Comparison of ENCODE assay signal across 8 cellular contexts in genomic region chr12:124898200-124898950, GRCh38. TPM values are rescaled to one million over a fixed set of nuclear protein-coding genes. Genes with fewer than 3 reads are reported as not detected.
DNase-seq lines count a peak whose midpoint lies in the region; ATAC-seq and TF ChIP-seq lines count a peak whose summit lies in the region.

No MANE protein-coding gene starts in this region.

- no peak overlapping the region for H3K14ac ChIP-seq in IMR-90 (replicated peaks; ENCODE audit: low read depth, low read length)

- POLR2A ChIA-PET in IMR-90 (lab: Charles Lee; ENCODE audit: unreplicated experiment), result no interaction called here

- WGBS in IMR-90 (ENCODE audit: extremely low coverage in 2 of 2, insufficient read length in 1 of 2), 2 experiments, result 24% methylated on average over 6 of the region's 18 CpGs; no CpG with 5 or more reads in 1 of the 2 experiments

- no peak overlapping the region for H3K18ac ChIP-seq in IMR-90 (ENCODE audit: low read depth, low read length)

- H2AK9ac ChIP-seq in IMR-90 (replicated peaks; ENCODE audit: low read depth, low read length, poor library complexity), result no peak overlapping the region

- H3K4me3 ChIP-seq in IMR-90 (ENCODE audit: insufficient read depth, low read depth, low read length) (no peak overlapping the region), left ventricle myocardium inferior (no peak overlapping the region)

- no peaks in the 10 kb centered on the region for H3K9me3 Mint-ChIP-seq in activated naive CD4-positive, alpha-beta T cell treated with anti-CD3 and anti-CD28 coated beads, Interleukin-2, amount 50 U/mL, for 24 hours

- H4K8ac ChIP-seq in IMR-90 (ENCODE audit: low read depth in 2 of 2, low read length in 2 of 2), result peak overlapping the region in 1 of 2 experiments; percentile 23; a peak in 1 of 4 replicates

- no peak overlapping the region for H4K5ac ChIP-seq in IMR-90 (ENCODE audit: low read depth, low read length)

- H3K27me3 ChIP-seq in IMR-90 (ENCODE audit: control insufficient read depth, insufficient read depth, low read length), result no peaks in the 10 kb centered on the region
- H3K27me3 ChIP-seq in left ventricle myocardium inferior (ENCODE audit: low read depth), result no peaks in the 10 kb centered on the region

- H2AK5ac ChIP-seq in IMR-90 (ENCODE audit: low read depth, low read length), result peak overlapping the region; percentile 5

- peak overlapping the region; percentile 9 for H2AFZ ChIP-seq in IMR-90 (replicated peaks; ENCODE audit: low read length, poor library complexity)

- CTCF ChIA-PET in IMR-90 (lab: Yijun Ruan, JAX), result interaction anchor here (2.5 kb wide), 1 partner anchor 8 kb away, joined by 8 read pairs; no protein-coding TSS in a partner anchor

- H3K4me2 ChIP-seq in IMR-90 (ENCODE audit: low read depth, low read length), result no peak overlapping the region

- H3K4me3 Mint-ChIP-seq in activated naive CD4-positive, alpha-beta T cell treated with anti-CD3 and anti-CD28 coated beads, Interleukin-2, amount 50 U/mL, for 24 hours, result peak overlapping the region; percentile 54

- peaks cover 10% of the 10 kb centered on the region for H3K9me1 ChIP-seq in IMR-90 (ENCODE audit: insufficient read depth, low read length)

- H2BK20ac ChIP-seq in IMR-90 (ENCODE audit: low read depth, low read length), result no peak overlapping the region

- H2BK15ac ChIP-seq in IMR-90 (ENCODE audit: low read depth, low read length), result no peak overlapping the region

- TF ChIP-seq RAD21 in IMR-90 (IDR thresholded peaks at IDR 0.05; ENCODE audit: low read length), result peak; percentile 37

- H3K36me3 Mint-ChIP-seq in activated naive CD4-positive, alpha-beta T cell treated with anti-CD3 and anti-CD28 coated beads, Interleukin-2, amount 50 U/mL, for 24 hours, result no peaks in the 10 kb centered on the region

- no peaks in the 10 kb centered on the region for H3K27me3 Mint-ChIP-seq in activated naive CD4-positive, alpha-beta T cell treated with anti-CD3 and anti-CD28 coated beads, Interleukin-2, amount 50 U/mL, for 24 hours

- no peaks in the 10 kb centered on the region for H3K36me3 ChIP-seq in IMR-90 (ENCODE audit: control insufficient read depth, insufficient read depth, low read length)
- H3K36me3 ChIP-seq in left ventricle myocardium inferior, result no peaks in the 10 kb centered on the region

- H3K4me1 ChIP-seq in IMR-90 (ENCODE audit: control insufficient read depth, insufficient read depth, low read length), result peaks cover 15% of the 10 kb centered on the region
- peaks cover 13% of the 10 kb centered on the region for H3K4me1 ChIP-seq in left ventricle myocardium inferior

- H4K91ac ChIP-seq in IMR-90 (ENCODE audit: insufficient read depth, low read depth, low read length), result 0 out of 2 replicates have a peak overlapping the region, but pooled peaks have one; percentile 4

- no peak overlapping the region for H3K23ac ChIP-seq in IMR-90 (ENCODE audit: low read depth, low read length)

- 0 out of 4 replicates have a peak, but pooled peaks cover 0 to 3% of the 10 kb centered on the region in 2 experiments for H3K79me1 ChIP-seq in IMR-90 (ENCODE audit: low read depth in 1 of 2, low read length in 2 of 2)

- intact Hi-C loops in IMR-90 (cut with micrococcal nuclease), result loop anchor here (5.0 kb wide), 1 partner anchor 111 kb away; no protein-coding TSS in a partner anchor
- intact Hi-C loops in left ventricle myocardium inferior (cut with micrococcal nuclease), result no loop called here

- no peak overlapping the region for H3K4ac ChIP-seq in IMR-90 (ENCODE audit: low read depth, low read length)

- no TSS peak for BruUV-seq in IMR-90 (replicated peaks; lab: Mats Ljungman, UMichigan)

- H2BK5ac ChIP-seq in IMR-90 (ENCODE audit: low read depth, low read length, poor library complexity, severe bottlenecking), result no peak overlapping the region

- H3K27ac ChIP-seq in IMR-90 (ENCODE audit: insufficient read depth, low read length), result no peak overlapping the region
- no peak overlapping the region for H3K27ac ChIP-seq in left ventricle myocardium inferior (replicated peaks)

- dilution Hi-C loops in IMR-90 (cut with HindIII; ENCODE audit: low sequenced_read_pairs, unreplicated experiment), result no loop called here

- H3K9ac ChIP-seq in IMR-90 (ENCODE audit: low read depth, low read length), result no peak overlapping the region

- no peak overlapping the region for H3K56ac ChIP-seq in IMR-90 (ENCODE audit: extremely low read depth, insufficient read depth, low read length)

- H3K27ac Mint-ChIP-seq in activated naive CD4-positive, alpha-beta T cell treated with anti-CD3 and anti-CD28 coated beads, Interleukin-2, amount 50 U/mL, for 24 hours, result no peak overlapping the region

- DNase-seq in NCI-H146 (lab: John Stamatoyannopoulos, UW) (peak; percentile 37), NCI-H146 treated with DMSO at 0.1 percent for 48 hours (lab: John Stamatoyannopoulos, UW; ENCODE audit: unreplicated experiment) (no peak), IMR-90 (no peak), SKM-1 (lab: John Stamatoyannopoulos, UW; ENCODE audit: unreplicated experiment) (peak; percentile 6), left ventricle myocardium inferior (no peak)
- peak; percentile 49 for DNase-seq in stimulated activated CD4-positive, alpha-beta T cell treated with anti-CD3 and anti-CD28 coated beads, Interleukin-12 subunit alpha, Interleukin-12 subunit beta, amount 100 ng/mL, for 4 hours

- ATAC-seq in IMR-90 (ENCODE audit: low read depth), result 0 out of 2 replicates have a peak, but pooled peaks have one; percentile 10
- ATAC-seq in HG03378 (IDR thresholded peaks at IDR 0.05; ENCODE audit: unreplicated experiment), result no peak

- peaks cover 13% of the 10 kb centered on the region for H3K4me1 Mint-ChIP-seq in activated naive CD4-positive, alpha-beta T cell treated with anti-CD3 and anti-CD28 coated beads, Interleukin-2, amount 50 U/mL, for 24 hours

- no peaks in the 10 kb centered on the region for H4K20me1 ChIP-seq in IMR-90 (ENCODE audit: insufficient read depth, low read length)

- H3K9me3 ChIP-seq in IMR-90 (ENCODE audit: control insufficient read depth, insufficient read depth, low read length) (no peaks in the 10 kb centered on the region), left ventricle myocardium inferior (replicated peaks) (no peaks in the 10 kb centered on the region)

- H2BK120ac ChIP-seq in IMR-90 (ENCODE audit: low read depth, low read length), result 0 out of 2 replicates have a peak overlapping the region, but pooled peaks have one; percentile 9

- no peak for TF ChIP-seq POLR2A in IMR-90 (IDR thresholded peaks at IDR 0.05; ENCODE audit: low read depth, low read length)

- in situ Hi-C loops in IMR-90 (cut with MboI; ENCODE audit: low sequenced_read_pairs), result no loop called here

- TF ChIP-seq CTCF in IMR-90 (conservative IDR thresholded peaks at IDR 0.05; ENCODE audit: low read depth, low read length) (peak; percentile 48), left ventricle myocardium inferior (IDR thresholded peaks at IDR 0.05; ENCODE audit: borderline replicate concordance) (peak; percentile 65)

TF ChIP-seq in IMR-90, 13 proteins besides CTCF, POLR2A, EP300 and RAD21:
- TF ChIP-seq CEBPB (IDR thresholded peaks at IDR 0.05; ENCODE audit: low read depth, low read length) (no peak), SMC3 (IDR thresholded peaks at IDR 0.05; ENCODE audit: low read depth, low read length) (peak; percentile 35)

RNA-seq across cellular contexts. Expression of gene UBC, which starts 16.1 kb away (rescaled TPM):
- total RNA-seq in IMR-90 (2012; rRNA removed) (2,742 and 4,320 TPM in 2 replicates), left ventricle myocardium inferior (1,154 TPM)
- 2,042 and 2,259 TPM in 2 replicates for polyA plus RNA-seq in IMR-90 (2012; rRNA removed)
- polyA plus RNA-seq in IMR-90 (2012; cell fraction: cytosol; rRNA removed), result 1,014 and 1,274 TPM in 2 replicates
- 915 and 1,106 TPM in 2 replicates for polyA plus RNA-seq in IMR-90 (2012; cell fraction: nucleus; rRNA removed; ENCODE audit: low replicate concordance)

RNA-seq across cellular contexts. Expression of gene SCARB1, which starts 34.7 kb away (rescaled TPM):
- total RNA-seq in IMR-90 (2012; rRNA removed) (3.0 and 3.6 TPM in 2 replicates), left ventricle myocardium inferior (11.1 TPM)
- 24.8 and 27.0 TPM in 2 replicates for polyA plus RNA-seq in IMR-90 (2012; rRNA removed)
- polyA plus RNA-seq in IMR-90 (2012; cell fraction: cytosol; rRNA removed), result 20.5 and 47.8 TPM in 2 replicates
- polyA plus RNA-seq in IMR-90 (2012; cell fraction: nucleus; rRNA removed; ENCODE audit: low replicate concordance), result 36.2 and 109 TPM in 2 replicates

Comparison
In these comparisons a context has a peak if more than half of its experiments do, and no peak if none do; other contexts are left out.
1. DNase-seq: peak in NCI-H146 (single experiment), SKM-1 (single experiment) and stimulated activated CD4-positive, alpha-beta T cell treated with anti-CD3 and anti-CD28 coated beads, Interleukin-12 subunit alpha, Interleukin-12 subunit beta, amount 100 ng/mL, for 4 hours (single experiment); none in NCI-H146 treated with DMSO at 0.1 percent for 48 hours (single experiment), IMR-90 (single experiment) and left ventricle myocardium inferior (single experiment).